In the genomic region with DNA sequence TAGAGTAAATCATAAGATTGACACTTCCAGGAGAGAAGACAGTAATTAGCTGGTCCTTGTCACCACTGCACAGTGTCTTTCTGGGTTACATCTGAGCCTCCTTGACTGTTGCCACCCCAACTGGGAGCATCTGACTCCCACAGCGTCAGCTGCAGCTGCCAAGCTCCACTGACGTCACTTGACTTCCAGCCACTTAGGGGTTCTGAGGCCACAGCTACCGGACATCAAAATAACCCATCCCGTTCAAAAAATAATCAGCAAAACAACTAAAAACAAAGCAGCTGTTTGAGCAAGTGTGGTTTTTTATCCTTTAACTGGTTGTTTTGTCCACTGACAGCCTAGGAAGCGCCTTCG, we compare ENCODE assay signal across 33 cellular contexts.
DNase-seq lines count a peak whose midpoint lies in the region; ATAC-seq, FAIRE-seq and TF ChIP-seq lines count a peak whose summit lies in the region.
"Had no signal": no experiment of that assay in that cellular context is flagged by ENCODE, and none has a peak within 500 bp of the region (broad histone marks: within the 10 kb centered on the region; RNA-seq: fewer than 3 reads in every experiment).

No MANE protein-coding gene starts in this region.

- no peaks in the 10 kb centered on the region for H3K79me2 ChIP-seq in HepG2 (ENCODE audit: insufficient read depth, low read length)
- H3K79me2 ChIP-seq in neural cell (replicated peaks; ENCODE audit: insufficient read depth, low read length) = no peaks in the 10 kb centered on the region

- TF ChIP-seq POLR2A in HepG2 (IDR thresholded peaks at IDR 0.05; ENCODE audit: insufficient read depth in 1 of 2, low read depth in 2 of 2, low read length in 2 of 2) (no peak), right lobe of liver (IDR thresholded peaks at IDR 0.05) (no peak)

- H3K27me3 ChIP-seq in HepG2 (ENCODE audit: control insufficient read depth in 1 of 2, insufficient read depth in 2 of 2, low read length in 2 of 2) (peaks cover 1 to 3% of the 10 kb centered on the region in 2 experiments; a peak in 3 of 5 replicates), right lobe of liver (no peaks in the 10 kb centered on the region), neural cell (ENCODE audit: insufficient read depth, low read depth, low read length) (no peaks in the 10 kb centered on the region)
- H3K27me3 ChIP-seq: vagina had no signal

- H3K4me1 ChIP-seq in HepG2 (ENCODE audit: insufficient read depth, low read length) = peaks cover 4% of the 10 kb centered on the region; the same call in 1 of the 2 replicates
- no peaks in the 10 kb centered on the region for H3K4me1 ChIP-seq in right lobe of liver
- H3K4me1 ChIP-seq: esophagus muscularis mucosa, lower lobe of right lung, vagina had no signal

- no peaks in the 10 kb centered on the region for H3K9me2 ChIP-seq in neural cell (ENCODE audit: insufficient read depth, low read length)

- no peak overlapping the region for H3K27ac Mint-ChIP-seq in T-helper 17 cell
- H3K27ac Mint-ChIP-seq: activated naive CD8-positive, alpha-beta T cell; CD4-positive, alpha-beta memory T cell; GM23338; HFFc6; progenitor cell of endocrine pancreas had no signal

- H3K27ac ChIP-seq in HepG2 (ENCODE audit: extremely low read length, insufficient read depth, low read length) (no peak overlapping the region), right lobe of liver (no peak overlapping the region), neural cell (ENCODE audit: low read length) (peak overlapping the region; percentile 35)
- H3K27ac ChIP-seq: esophagus muscularis mucosa, lower lobe of right lung, thoracic aorta, vagina had no signal

- TF ChIP-seq EP300 in HepG2 (IDR thresholded peaks at IDR 0.05; ENCODE audit: low read depth in 2 of 2, low read length in 2 of 2) (no peak), HepG2 (CRISPR knock-in tag; IDR thresholded peaks at IDR 0.05; ENCODE audit: borderline replicate concordance) (no peak), neural cell (conservative IDR thresholded peaks at IDR 0.05; ENCODE audit: poor library complexity, severe bottlenecking) (peak; percentile 32)

- H3K4me3 Mint-ChIP-seq in T-helper 17 cell = no peak overlapping the region
- H3K4me3 Mint-ChIP-seq: activated naive CD8-positive, alpha-beta T cell; CD4-positive, alpha-beta memory T cell; GM23338; HFFc6; neural crest cell had no signal

- no peak for FAIRE-seq in HepG2 (lab: Jason Lieb, UNC)
- FAIRE-seq: GM12891 had no signal

- TF ChIP-seq CTCF in HepG2 (CRISPR knock-in tag; IDR thresholded peaks at IDR 0.05) = no peak
- no peak for TF ChIP-seq CTCF in right lobe of liver (IDR thresholded peaks at IDR 0.05)
- TF ChIP-seq CTCF in neural cell (IDR thresholded peaks at IDR 0.05; ENCODE audit: poor library complexity, severe bottlenecking) = no peak

- intact Hi-C loops in HepG2 (cut with micrococcal nuclease; ENCODE audit: unreplicated experiment) (no loop called here), right lobe of liver (cut with DNase I) (no loop called here), head of caudate nucleus (cut with DNase I) (no loop called here)

- ATAC-seq in HepG2 (no peak), right lobe of liver (no peak), HG03432 (IDR thresholded peaks at IDR 0.05; ENCODE audit: unreplicated experiment) (no peak), T-helper 17 cell (no peak)
- ATAC-seq: GM23338, lower lobe of right lung, mucosa of descending colon had no signal

- H2AFZ ChIP-seq in HepG2 (ENCODE audit: low read length) = no peak overlapping the region
- H2AFZ ChIP-seq in neural cell (ENCODE audit: low read depth, low read length) = no peak overlapping the region
- H2AFZ ChIP-seq: GM23338 had no signal

- 50% methylated on average over 6 of the region's 6 CpGs for WGBS in HepG2 (ENCODE audit: low lambda C conversion rate)
- 48% methylated on average over 6 of the region's 6 CpGs for WGBS in right lobe of liver (ENCODE audit: insufficient coverage, low coverage, low lambda C conversion rate, missing lambda C conversion rate)

- H3K4me3 ChIP-seq in HepG2 (replicated peaks in 1 of 3; ENCODE audit: insufficient read depth in 1 of 3, low read depth in 2 of 3, low read length in 3 of 3) (no peak overlapping the region), right lobe of liver (no peak overlapping the region), neural cell (ENCODE audit: low read length) (peak overlapping the region; percentile 54)
- H3K4me3 ChIP-seq: esophagus muscularis mucosa, GM23338, lower lobe of right lung, mucosa of descending colon, thoracic aorta, vagina had no signal

- no TSS peak for BruUV-seq in HepG2 (replicated peaks; lab: Mats Ljungman, UMichigan)

- H3K4me2 ChIP-seq in HepG2 (ENCODE audit: low read depth, low read length) (no peak overlapping the region), neural cell (ENCODE audit: low read length) (no peak overlapping the region)
- H3K4me2 ChIP-seq: GM23338 had no signal

- H3K9ac ChIP-seq in HepG2 (ENCODE audit: insufficient read depth, low read depth, low read length) (no peak overlapping the region), neural cell (ENCODE audit: low read length) (no peak overlapping the region)

- no peaks in the 10 kb centered on the region for H3K36me3 ChIP-seq in HepG2 (replicated peaks in 1 of 2; ENCODE audit: control insufficient read depth in 1 of 2, insufficient read depth in 2 of 2, low read length in 2 of 2)
- no peaks in the 10 kb centered on the region for H3K36me3 ChIP-seq in right lobe of liver
- no peaks in the 10 kb centered on the region for H3K36me3 ChIP-seq in neural cell (ENCODE audit: insufficient read depth, low read length)
- H3K36me3 ChIP-seq: esophagus muscularis mucosa, lower lobe of right lung, thoracic aorta, vagina had no signal

- CTCF ChIA-PET in HepG2 (lab: Yijun Ruan, JAX; ENCODE audit: low intra/inter-chr PET ratio, low total read pairs) = no interaction called here

- peaks cover 49% of the 10 kb centered on the region for H3K27me3 Mint-ChIP-seq in T-helper 17 cell

- DNase-seq in HepG2 (ENCODE audit: low spot score) (no peak), right lobe of liver (no peak), head of caudate nucleus (peak in 39 of 42 donors; percentile 24 to 87 (median 61)), amniotic stem cell (lab: John Stamatoyannopoulos, UW) (no peak), T-helper 17 cell (no peak), RPMI8226 (no peak)
- DNase-seq: activated effector memory CD4-positive, alpha-beta T cell treated with Interleukin-2 at 50 U/mL for 16 hours; activated T-cell treated with anti-CD3 and anti-CD28 coated beads for 4 hours; aorta; CD4-positive, alpha-beta memory T cell; cortex of kidney; DMS 273 treated with DMSO at 0.1 percent for 48 hours; HFFc6; islet precursor cell; Kasumi-1; lower lobe of right lung; mucosa of descending colon; MV-4-11; NCI-H146; NCI-H2171 treated with DMSO at 0.1 percent for 48 hours; NCI-H526; SIG-M5; stimulated activated naive CD4-positive, alpha-beta T cell treated with Interleukin-2 at 50 U/mL for 16 hours had no signal

- H4K20me1 ChIP-seq in HepG2 (ENCODE audit: insufficient read depth, low read length) (no peaks in the 10 kb centered on the region), neural cell (ENCODE audit: insufficient read depth) (no peaks in the 10 kb centered on the region)

- POLR2A ChIA-PET in HepG2 (lab: Yijun Ruan, JAX) = no interaction called here

- TF ChIP-seq RAD21 in HepG2 (CRISPR knock-in tag; IDR thresholded peaks at IDR 0.05) = no peak
- TF ChIP-seq RAD21 in neural cell (conservative IDR thresholded peaks at IDR 0.05) = no peak

- in situ Hi-C loops in HepG2 (cut with HindIII; ENCODE audit: extremely low pct_ligation_motif_present, low pct_unique_long_range_greater_than_20kb) = no loop called here

- H3K9me3 ChIP-seq in HepG2 (ENCODE audit: low read length) = no peaks in the 10 kb centered on the region
- no peaks in the 10 kb centered on the region for H3K9me3 ChIP-seq in right lobe of liver
- no peaks in the 10 kb centered on the region for H3K9me3 ChIP-seq in neural cell (ENCODE audit: low read length)
- H3K9me3 ChIP-seq in T-helper 17 cell (ENCODE audit: control insufficient read depth, low read length, poor library complexity, severe bottlenecking) = no peaks in the 10 kb centered on the region
- H3K9me3 ChIP-seq: esophagus muscularis mucosa, lower lobe of right lung, mucosa of descending colon, thoracic aorta, vagina had no signal

- no peaks in the 10 kb centered on the region for H3K4me1 Mint-ChIP-seq in T-helper 17 cell
- H3K4me1 Mint-ChIP-seq: CD4-positive, alpha-beta memory T cell; GM23338 had no signal

- no peaks in the 10 kb centered on the region for H3F3A ChIP-seq in neural cell (ENCODE audit: insufficient read depth, low read length, poor library complexity, severe bottlenecking)

- no peaks in the 10 kb centered on the region for H3K36me3 Mint-ChIP-seq in T-helper 17 cell (ENCODE audit: low read depth)
- H3K36me3 Mint-ChIP-seq: activated naive CD8-positive, alpha-beta T cell; CD4-positive, alpha-beta memory T cell had no signal

TF ChIP-seq in HepG2, 621 proteins besides CTCF, POLR2A, EP300 and RAD21 (continues in another document):
- TF ChIP-seq, protein P1, sequence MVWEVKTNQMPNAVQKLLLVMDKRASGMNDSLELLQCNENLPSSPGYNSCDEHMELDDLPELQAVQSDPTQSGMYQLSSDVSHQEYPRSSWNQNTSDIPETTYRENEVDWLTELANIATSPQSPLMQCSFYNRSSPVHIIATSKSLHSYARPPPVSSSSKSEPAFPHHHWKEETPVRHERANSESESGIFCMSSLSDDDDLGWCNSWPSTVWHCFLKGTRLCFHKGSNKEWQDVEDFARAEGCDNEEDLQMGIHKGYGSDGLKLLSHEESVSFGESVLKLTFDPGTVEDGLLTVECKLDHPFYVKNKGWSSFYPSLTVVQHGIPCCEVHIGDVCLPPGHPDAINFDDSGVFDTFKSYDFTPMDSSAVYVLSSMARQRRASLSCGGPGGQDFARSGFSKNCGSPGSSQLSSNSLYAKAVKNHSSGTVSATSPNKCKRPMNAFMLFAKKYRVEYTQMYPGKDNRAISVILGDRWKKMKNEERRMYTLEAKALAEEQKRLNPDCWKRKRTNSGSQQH (CRISPR knock-in tag; IDR thresholded peaks at IDR 0.05; ENCODE audit: low read depth) = no peak
- peak; percentile 82 for TF ChIP-seq CREB1 (IDR thresholded peaks at IDR 0.05)
- no peak for TF ChIP-seq CREB1 (CRISPR knock-in tag; IDR thresholded peaks at IDR 0.05)

TF ChIP-seq in neural cell, 6 proteins besides CTCF, POLR2A, EP300 and RAD21 (continues in another document):
- TF ChIP-seq SMC3 (conservative IDR thresholded peaks at IDR 0.05; ENCODE audit: poor library complexity) = no peak
- TF ChIP-seq TAF1 (IDR thresholded peaks at IDR 0.05; ENCODE audit: low read depth) = no peak
- TF ChIP-seq EZH2 (IDR thresholded peaks at IDR 0.05; ENCODE audit: borderline replicate concordance, insufficient read depth, low read length, poor library complexity, severe bottlenecking) = no peak

Comparison
In these comparisons a context has a peak if more than half of its experiments do, and no peak if none do; other contexts are left out.
1. DNase-seq: peak in head of caudate nucleus (39 of 42); none in HepG2 (single experiment), right lobe of liver (0 of 3), amniotic stem cell (single experiment), T-helper 17 cell (0 of 3) and RPMI8226 (single experiment).